In the genomic region with DNA sequence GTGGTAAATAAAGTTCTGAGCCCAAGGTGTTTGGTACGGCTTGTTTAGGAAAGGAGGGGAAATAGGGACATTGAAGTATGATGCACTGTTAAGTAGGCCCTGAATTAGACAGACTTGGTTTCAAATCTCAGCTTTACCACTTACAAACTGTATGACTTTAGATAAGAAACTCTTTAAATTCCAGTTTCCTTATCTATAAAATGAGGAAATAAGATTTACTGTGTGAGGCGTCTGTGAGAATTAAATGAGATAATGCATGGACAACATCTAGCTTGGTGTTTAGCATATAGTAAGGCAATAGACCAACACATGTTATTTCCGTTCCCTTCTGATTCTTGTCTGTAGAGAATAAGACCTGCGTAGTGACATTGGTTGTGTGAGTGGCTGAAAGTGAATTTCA, we compare ENCODE assay signal across 14 cellular contexts. TPM values are rescaled to one million over a fixed set of nuclear protein-coding genes. Genes with fewer than 3 reads are reported as not detected.
"Had no signal": no experiment of that assay in that cellular context is flagged by ENCODE, and none has a peak within 500 bp of the region (broad histone marks: within the 10 kb centered on the region; RNA-seq: fewer than 3 reads in every experiment).

No MANE protein-coding gene starts in this region.

- H3K4me1 ChIP-seq: lower lobe of right lung had no signal

- H3K36me3 ChIP-seq: thoracic aorta had no signal

- H3K27ac ChIP-seq: lower lobe of right lung, thoracic aorta had no signal

- H3K4me3 ChIP-seq: lower lobe of right lung, thoracic aorta had no signal

- H3K27ac Mint-ChIP-seq: T-helper 1 cell treated with Interleukin-12 subunit alpha and Interleukin-12 subunit beta and Interleukin-4 antibody, amounts not matched to agents 30 μg/mL and 1 μg/mL, for 36 hours had no signal

- H3K27me3 Mint-ChIP-seq: stimulated activated naive CD8-positive, alpha-beta T cell treated with anti-CD3 and anti-CD28 coated beads, Interleukin-15, amount 100 ng/mL, for 72 hours had no signal

- H3K9me3 Mint-ChIP-seq: stimulated activated naive CD8-positive, alpha-beta T cell treated with anti-CD3 and anti-CD28 coated beads, Interleukin-15, amount 100 ng/mL, for 72 hours; T-helper 1 cell treated with Interleukin-12 subunit alpha and Interleukin-12 subunit beta and Interleukin-4 antibody, amounts not matched to agents 30 μg/mL and 1 μg/mL, for 36 hours had no signal

- DNase-seq: activated gamma-delta T cell; left cardiac atrium; lower lobe of right lung; midbrain; stimulated activated CD4-positive, alpha-beta T cell treated with anti-CD3 and anti-CD28 coated beads, Interleukin-15, amount 100 ng/mL, for 24 hours; stimulated activated CD4-positive, alpha-beta T cell treated with anti-CD3 and anti-CD28 coated beads, Interleukin-4, amount 100 ng/mL, for 24 hours; stimulated activated naive CD8-positive, alpha-beta T cell treated with anti-CD3 and anti-CD28 coated beads, Interleukin-15, amount 100 ng/mL, for 72 hours had no signal

- H3K9me3 ChIP-seq: lower lobe of right lung, thoracic aorta had no signal

- H3K4me3 Mint-ChIP-seq: stimulated activated naive CD8-positive, alpha-beta T cell treated with anti-CD3 and anti-CD28 coated beads, Interleukin-15, amount 100 ng/mL, for 72 hours; T-helper 1 cell treated with Interleukin-12 subunit alpha and Interleukin-12 subunit beta and Interleukin-4 antibody, amounts not matched to agents 30 μg/mL and 1 μg/mL, for 36 hours had no signal

- ATAC-seq: esophagus mucosa; left cardiac atrium; lower lobe of right lung; stimulated activated naive CD8-positive, alpha-beta T cell treated with anti-CD3 and anti-CD28 coated beads, Interleukin-15, amount 100 ng/mL, for 72 hours had no signal

RNA-seq across cellular contexts. Expression of gene NCKAP1L, which starts 7.0 kb away (rescaled TPM):
- total RNA-seq: fibroblast of villous mesenchyme had no signal

RNA-seq across cellular contexts. Expression of gene GTSF1, which starts 31.1 kb away (rescaled TPM):
- total RNA-seq: astrocyte, esophagus mucosa, skeletal muscle tissue, thoracic aorta, urinary bladder had no signal

RNA-seq across cellular contexts. Expression of gene PDE1B, which starts 44.9 kb away (rescaled TPM):
- total RNA-seq: fibroblast of villous mesenchyme had no signal
